In the genomic region with DNA sequence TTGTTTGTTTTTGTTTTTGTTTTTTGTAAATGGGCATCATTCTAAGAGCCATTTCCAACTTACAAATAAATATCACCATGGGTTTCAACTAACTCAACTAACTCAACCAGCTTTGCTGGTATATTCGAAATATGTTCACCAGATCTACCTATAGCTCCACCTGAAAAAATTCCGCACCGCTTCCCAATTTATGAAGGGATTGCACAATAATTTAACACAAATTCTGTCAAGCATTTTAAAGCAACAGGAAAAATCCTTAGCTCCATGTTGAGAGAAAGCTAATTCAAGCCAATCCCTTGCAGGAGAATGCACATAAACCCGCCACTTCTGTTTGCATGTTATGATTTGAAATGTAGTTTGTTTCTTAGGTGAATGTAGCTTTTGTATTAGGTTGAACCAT, we compare ENCODE assay signal across 29 cellular contexts.
"Had no signal": no experiment of that assay in that cellular context is flagged by ENCODE, and none has a peak within 500 bp of the region (broad histone marks: within the 10 kb centered on the region; RNA-seq: fewer than 3 reads in every experiment).

No MANE protein-coding gene starts in this region.

- H3K36me3 Mint-ChIP-seq: immature natural killer cell; mesothelial cell of epicardium; naive B cell; natural killer cell treated with Interleukin-12 subunit alpha and Interleukin-12 subunit beta and Interleukin-15 and Interleukin-18, amount 100 ng/mL, for 72 hours; stimulated activated memory B cell treated with anti-CD40 and anti-IgM and Interleukin-4, amounts not matched to agents 10 μg/mL and 1 μg/mL and 100 μg/mL, for 72 hours had no signal

- ATAC-seq: left colon; mucosa of descending colon; natural killer cell treated with Interleukin-12 subunit alpha and Interleukin-12 subunit beta and Interleukin-15 and Interleukin-18, amount 100 ng/mL, for 72 hours; stimulated activated memory B cell treated with anti-CD40 and anti-IgM and Interleukin-4, amounts not matched to agents 10 μg/mL and 1 μg/mL and 100 μg/mL, for 72 hours; upper lobe of right lung had no signal

- H3K27me3 Mint-ChIP-seq: naive B cell; natural killer cell treated with Interleukin-12 subunit alpha and Interleukin-12 subunit beta and Interleukin-15 and Interleukin-18, amount 100 ng/mL, for 72 hours; stimulated activated memory B cell treated with anti-CD40 and anti-IgM and Interleukin-4, amounts not matched to agents 10 μg/mL and 1 μg/mL and 100 μg/mL, for 72 hours had no signal

- H2AFZ ChIP-seq: neural progenitor cell had no signal

- H3K4me3 Mint-ChIP-seq: immature natural killer cell; mesothelial cell of epicardium; naive B cell; natural killer cell treated with Interleukin-12 subunit alpha and Interleukin-12 subunit beta and Interleukin-15 and Interleukin-18, amount 100 ng/mL, for 72 hours; neural progenitor cell; stimulated activated memory B cell treated with anti-CD40 and anti-IgM and Interleukin-4, amounts not matched to agents 10 μg/mL and 1 μg/mL and 100 μg/mL, for 72 hours; stimulated activated naive CD8-positive, alpha-beta T cell treated with anti-CD3 and anti-CD28 coated beads, Interleukin-15, Interleukin-2, amounts not matched to agents 100 ng/mL and 50 ng/mL, for 24 hours had no signal

- FAIRE-seq: colon had no signal

- H3K4me1 ChIP-seq: prostate gland, right atrium auricular region, spleen, tibial nerve, upper lobe of right lung, uterus had no signal

- DNase-seq: dorsolateral prefrontal cortex; effector CD4-positive, alpha-beta T cell; esophagus squamous epithelium; foreskin melanocyte; glutamatergic neuron; heart right ventricle; hippocampal formation; immature natural killer cell; islet precursor cell; left colon; mesenchymal stem cell; mucosa of descending colon; naive B cell; sigmoid colon; spleen; stimulated activated CD4-positive, alpha-beta T cell treated with anti-CD3 and anti-CD28 coated beads, Interleukin-4, amount 100 ng/mL, for 4 hours; upper lobe of right lung; uterus had no signal

- H3K4me2 ChIP-seq: neural progenitor cell had no signal

- H3K4me1 Mint-ChIP-seq: immature natural killer cell; naive B cell; stimulated activated memory B cell treated with anti-CD40 and anti-IgM and Interleukin-4, amounts not matched to agents 10 μg/mL and 1 μg/mL and 100 μg/mL, for 72 hours had no signal

- H3K4me3 ChIP-seq: dorsolateral prefrontal cortex, esophagus squamous epithelium, heart right ventricle, lung, mucosa of descending colon, neural progenitor cell, prostate gland, right atrium auricular region, sigmoid colon, spleen, thoracic aorta, tibial nerve, upper lobe of right lung, uterus had no signal

- H3K27me3 ChIP-seq: dorsolateral prefrontal cortex, esophagus squamous epithelium, heart right ventricle, neural progenitor cell, right atrium auricular region, sigmoid colon, spleen, tibial nerve, upper lobe of right lung, uterus had no signal

- H3K9ac ChIP-seq: neural progenitor cell had no signal

- H3K27ac ChIP-seq: dorsolateral prefrontal cortex, heart right ventricle, neural progenitor cell, prostate gland, right atrium auricular region, sigmoid colon, spleen, thoracic aorta, tibial nerve, upper lobe of right lung, uterus had no signal

- H3K36me3 ChIP-seq: esophagus squamous epithelium, heart right ventricle, neural progenitor cell, prostate gland, right atrium auricular region, sigmoid colon, spleen, thoracic aorta, tibial nerve, upper lobe of right lung, uterus had no signal

- H3K27ac Mint-ChIP-seq: immature natural killer cell; mesothelial cell of epicardium; naive B cell; natural killer cell treated with Interleukin-12 subunit alpha and Interleukin-12 subunit beta and Interleukin-15 and Interleukin-18, amount 100 ng/mL, for 72 hours; stimulated activated memory B cell treated with anti-CD40 and anti-IgM and Interleukin-4, amounts not matched to agents 10 μg/mL and 1 μg/mL and 100 μg/mL, for 72 hours; stimulated activated naive CD8-positive, alpha-beta T cell treated with anti-CD3 and anti-CD28 coated beads, Interleukin-15, Interleukin-2, amounts not matched to agents 100 ng/mL and 50 ng/mL, for 24 hours had no signal

- H3K9me3 ChIP-seq: esophagus squamous epithelium, heart right ventricle, mucosa of descending colon, prostate gland, right atrium auricular region, sigmoid colon, spleen, thoracic aorta, tibial nerve, upper lobe of right lung, uterus had no signal
